In the genomic region with DNA sequence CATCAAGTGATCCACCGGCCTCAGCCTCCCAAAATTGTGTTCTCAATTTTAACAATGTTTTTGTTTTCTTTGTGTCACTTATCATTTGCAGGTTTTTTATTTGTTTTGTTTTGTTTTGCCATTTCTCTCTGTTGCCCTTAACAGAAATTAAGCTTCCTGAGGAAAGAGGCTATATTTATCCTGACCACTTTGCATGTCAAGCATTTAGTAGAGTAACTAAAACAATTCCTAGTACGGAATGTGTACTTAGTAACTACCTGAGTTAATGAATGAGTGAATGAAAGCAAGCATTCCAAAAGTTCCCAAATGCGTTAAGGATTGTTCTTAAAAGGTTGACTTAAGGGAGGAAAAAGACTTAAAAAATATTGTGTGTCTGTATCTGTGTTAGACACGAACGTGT, we compare ENCODE assay signal across 34 cellular contexts.
"Had no signal": no experiment of that assay in that cellular context is flagged by ENCODE, and none has a peak within 500 bp of the region (broad histone marks: within the 10 kb centered on the region; RNA-seq: fewer than 3 reads in every experiment).

No MANE protein-coding gene starts in this region.

- H3K27me3 Mint-ChIP-seq: activated B cell treated with CpG ODN at 0.5 μM for 24 hours; activated CD4-positive, alpha-beta memory T cell treated with anti-CD3 and anti-CD28 coated beads for 36 hours; activated CD4-positive, alpha-beta T cell treated with anti-CD3 and anti-CD28 coated beads, Interleukin-2, amount 10 ng/mL, durations not matched to agents 24 days and 14 days; activated CD8-positive, alpha-beta T cell treated with anti-CD3 and anti-CD28 coated beads for 36 hours; activated naive CD4-positive, alpha-beta T cell treated with anti-CD3 and anti-CD28 coated beads, Interleukin-2, amount 10 ng/mL, durations not matched to agents 7 days and 5 days; activated naive CD4-positive, alpha-beta T cell treated with anti-CD3 and anti-CD28 coated beads, Interleukin-2, amount 50 U/mL, for 24 hours; activated naive CD8-positive, alpha-beta T cell; activated naive CD8-positive, alpha-beta T cell treated with anti-CD3 and anti-CD28 coated beads, Interleukin-2, amount 10 ng/mL, durations not matched to agents 7 days and 5 days; activated naive CD8-positive, alpha-beta T cell treated with anti-CD3 and anti-CD28 coated beads, Interleukin-2, amount 50 U/mL, for 24 hours; activated T-cell treated with anti-CD3 and anti-CD28 coated beads, Interleukin-2, amount 50 U/mL, for 24 hours; brain had no signal

- H3K27me3 ChIP-seq: ascending aorta, cardiac muscle cell had no signal

- FAIRE-seq: bronchial epithelial cell had no signal

- ATAC-seq: activated CD8-positive, alpha-beta T cell treated with anti-CD3 and anti-CD28 coated beads for 36 hours; activated naive CD8-positive, alpha-beta T cell treated with anti-CD3 and anti-CD28 coated beads, Interleukin-2, amount 50 U/mL, for 24 hours had no signal

- H3K36me3 ChIP-seq: cardiac muscle cell had no signal

- H3K27ac ChIP-seq: ascending aorta, cardiac muscle cell, VCaP had no signal

- DNase-seq: activated B cell treated with CpG ODN at 0.5 μM for 24 hours; activated CD4-positive, alpha-beta memory T cell treated with anti-CD3 and anti-CD28 coated beads for 36 hours; activated CD4-positive, alpha-beta T cell treated with anti-CD3 and anti-CD28 coated beads for 4 hours; activated CD4-positive, alpha-beta T cell treated with anti-CD3 and anti-CD28 coated beads, Interleukin-2, amount 10 ng/mL, durations not matched to agents 24 days and 14 days; activated CD4-positive, alpha-beta T cell treated with anti-CD3 and anti-CD28 coated beads, Interleukin-2, amount 50 U/mL, for 1 hour; activated CD4-positive, alpha-beta T cell treated with anti-CD3 and anti-CD28 coated beads, Interleukin-2, amount 50 U/mL, for 4 hours; activated CD4-positive, CD25-positive, alpha-beta regulatory T cell treated with anti-CD3 and anti-CD28 coated beads, Interleukin-2, amount 50 U/mL, for 72 hours; activated CD8-positive, alpha-beta memory T cell treated with anti-CD3 and anti-CD28 coated beads, Interleukin-2, amount 50 U/mL, for 48 hours; activated CD8-positive, alpha-beta T cell treated with anti-CD3 and anti-CD28 coated beads for 36 hours; activated effector memory CD4-positive, alpha-beta T cell treated with Interleukin-2 at 50 U/mL for 16 hours; activated gamma-delta T cell; activated naive CD4-positive, alpha-beta T cell treated with anti-CD3 and anti-CD28 coated beads, Interleukin-2, amount 10 ng/mL, durations not matched to agents 7 days and 5 days; activated naive CD4-positive, alpha-beta T cell treated with Interleukin-2 at 50 U/mL for 16 hours; activated naive CD8-positive, alpha-beta T cell treated with anti-CD3 and anti-CD28 coated beads, Interleukin-2, amount 10 ng/mL, durations not matched to agents 7 days and 5 days; activated naive CD8-positive, alpha-beta T cell treated with anti-CD3 and anti-CD28 coated beads, Interleukin-2, amount 50 U/mL, for 24 hours; activated T-cell treated with anti-CD3 and anti-CD28 coated beads, Interleukin-2, amount 50 U/mL, for 24 hours; activated T-cell treated with anti-CD3 and anti-CD28 coated beads, Interleukin-2, amount 50 U/mL, for 48 hours; amygdala; anterior cingulate cortex; central memory CD4-positive, alpha-beta T cell; SW 1271; T-helper 1 cell; T-helper 2 cell; T-helper 9 cell had no signal

- H3K27ac Mint-ChIP-seq: activated B cell treated with CpG ODN at 0.5 μM for 24 hours; activated CD4-positive, alpha-beta memory T cell treated with anti-CD3 and anti-CD28 coated beads for 36 hours; activated CD4-positive, alpha-beta T cell treated with anti-CD3 and anti-CD28 coated beads, Interleukin-2, amount 10 ng/mL, durations not matched to agents 24 days and 14 days; activated CD8-positive, alpha-beta T cell treated with anti-CD3 and anti-CD28 coated beads for 36 hours; activated naive CD4-positive, alpha-beta T cell treated with anti-CD3 and anti-CD28 coated beads, Interleukin-2, amount 10 ng/mL, durations not matched to agents 7 days and 5 days; activated naive CD4-positive, alpha-beta T cell treated with anti-CD3 and anti-CD28 coated beads, Interleukin-2, amount 50 U/mL, for 24 hours; activated naive CD8-positive, alpha-beta T cell; activated naive CD8-positive, alpha-beta T cell treated with anti-CD3 and anti-CD28 coated beads, Interleukin-2, amount 10 ng/mL, durations not matched to agents 7 days and 5 days; activated naive CD8-positive, alpha-beta T cell treated with anti-CD3 and anti-CD28 coated beads, Interleukin-2, amount 50 U/mL, for 24 hours; activated T-cell treated with anti-CD3 and anti-CD28 coated beads, Interleukin-2, amount 50 U/mL, for 24 hours; activated T-helper 2 cell treated with anti-CD3 and anti-CD28 coated beads, Interferon-gamma antibody, Interleukin-2, Interleukin-4, amounts not matched to agents 10 μg/mL and 5 μg/mL and 100 μg/mL, durations not matched to agents 14 hours and 24 hours and 36 hours; brain; T-helper 1 cell treated with Interleukin-12 subunit alpha and Interleukin-12 subunit beta and Interleukin-4 antibody, amounts not matched to agents 30 μg/mL and 1 μg/mL, for 36 hours; T-helper 2 cell treated with Interferon-gamma antibody and Interleukin-4, amounts not matched to agents 5 μg/mL and 100 μg/mL, for 36 hours had no signal

- H3K4me1 ChIP-seq: ascending aorta had no signal

- H3K9me3 Mint-ChIP-seq: activated CD4-positive, alpha-beta T cell treated with anti-CD3 and anti-CD28 coated beads, Interleukin-2, amount 10 ng/mL, durations not matched to agents 24 days and 14 days; activated naive CD4-positive, alpha-beta T cell treated with anti-CD3 and anti-CD28 coated beads, Interleukin-2, amount 10 ng/mL, durations not matched to agents 7 days and 5 days; activated T-helper 2 cell treated with anti-CD3 and anti-CD28 coated beads, Interferon-gamma antibody, Interleukin-2, Interleukin-4, amounts not matched to agents 10 μg/mL and 5 μg/mL and 100 μg/mL, durations not matched to agents 14 hours and 24 hours and 36 hours; T-helper 2 cell treated with Interferon-gamma antibody and Interleukin-4, amounts not matched to agents 5 μg/mL and 100 μg/mL, for 36 hours had no signal

- H3K4me1 Mint-ChIP-seq: activated B cell treated with CpG ODN at 0.5 μM for 24 hours; activated naive CD8-positive, alpha-beta T cell treated with anti-CD3 and anti-CD28 coated beads, Interleukin-2, amount 50 U/mL, for 24 hours; brain had no signal

- H3K9me3 ChIP-seq: ascending aorta had no signal

- H3K4me3 ChIP-seq: ascending aorta, cardiac muscle cell had no signal

- H3K4me3 Mint-ChIP-seq: activated B cell treated with CpG ODN at 0.5 μM for 24 hours; activated CD4-positive, alpha-beta memory T cell treated with anti-CD3 and anti-CD28 coated beads for 36 hours; activated CD4-positive, alpha-beta T cell treated with anti-CD3 and anti-CD28 coated beads, Interleukin-2, amount 10 ng/mL, durations not matched to agents 24 days and 14 days; activated CD8-positive, alpha-beta T cell treated with anti-CD3 and anti-CD28 coated beads for 36 hours; activated naive CD4-positive, alpha-beta T cell treated with anti-CD3 and anti-CD28 coated beads, Interleukin-2, amount 10 ng/mL, durations not matched to agents 7 days and 5 days; activated naive CD4-positive, alpha-beta T cell treated with anti-CD3 and anti-CD28 coated beads, Interleukin-2, amount 50 U/mL, for 24 hours; activated naive CD8-positive, alpha-beta T cell; activated naive CD8-positive, alpha-beta T cell treated with anti-CD3 and anti-CD28 coated beads, Interleukin-2, amount 10 ng/mL, durations not matched to agents 7 days and 5 days; activated naive CD8-positive, alpha-beta T cell treated with anti-CD3 and anti-CD28 coated beads, Interleukin-2, amount 50 U/mL, for 24 hours; activated T-cell treated with anti-CD3 and anti-CD28 coated beads, Interleukin-2, amount 50 U/mL, for 24 hours; brain; T-helper 1 cell treated with Interleukin-12 subunit alpha and Interleukin-12 subunit beta and Interleukin-4 antibody, amounts not matched to agents 30 μg/mL and 1 μg/mL, for 36 hours; T-helper 2 cell treated with Interferon-gamma antibody and Interleukin-4, amounts not matched to agents 5 μg/mL and 100 μg/mL, for 36 hours had no signal
